ENCODE assay signal across 9 cellular contexts in the genomic region with DNA sequence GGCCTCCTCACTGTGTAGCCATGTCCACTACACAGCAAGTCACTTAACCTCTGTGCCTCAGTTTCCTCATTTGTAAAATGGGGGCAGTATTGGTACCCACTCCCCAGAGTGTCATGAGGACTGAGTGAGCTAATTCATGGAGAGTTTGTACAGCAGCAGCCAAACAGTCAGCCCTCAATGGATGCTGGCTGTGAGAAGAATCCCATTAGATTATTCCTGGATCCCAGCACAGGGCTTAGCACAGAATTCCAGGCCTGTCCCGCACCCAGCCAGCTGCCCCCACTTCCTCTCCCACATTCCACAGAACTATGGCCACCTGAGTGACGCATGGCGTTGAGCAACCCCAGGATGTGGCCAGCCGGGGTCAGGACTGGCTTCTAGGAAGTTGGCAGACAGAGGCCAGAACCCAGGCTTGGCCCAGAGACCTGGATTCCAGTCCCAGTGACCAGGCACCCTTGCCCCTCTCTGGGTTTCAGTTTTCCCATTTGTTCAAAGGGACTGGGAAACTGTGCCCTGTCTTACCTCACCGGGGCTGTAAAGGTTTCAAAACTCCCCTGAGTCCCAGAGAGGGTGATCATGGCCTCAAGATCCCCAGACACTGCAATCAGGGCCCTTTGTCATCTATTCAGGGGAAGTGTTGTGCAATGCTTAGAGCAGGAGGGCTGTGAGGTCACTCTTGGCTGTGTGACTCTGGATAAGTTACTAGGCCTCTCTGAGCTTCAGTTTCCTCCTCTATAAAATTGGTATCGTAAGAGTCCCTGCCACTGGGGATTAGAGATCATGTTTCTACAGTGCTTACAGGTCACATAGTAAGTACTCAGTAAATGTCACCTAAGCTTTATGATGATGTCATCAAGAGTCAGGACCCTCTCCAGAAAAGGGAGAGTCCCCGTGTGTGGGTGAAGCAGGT. TPM values are rescaled to one million over a fixed set of nuclear protein-coding genes. Genes with fewer than 3 reads are reported as not detected.
A peak's percentile ranks its signal among the peaks of the same experiment; 100 is the strongest.
DNase-seq lines count a peak whose midpoint lies in the region; ATAC-seq lines count a peak whose summit lies in the region.
"Had no signal": no experiment of that assay in that cellular context is flagged by ENCODE, and none has a peak within 500 bp of the region (broad histone marks: within the 10 kb centered on the region; RNA-seq: fewer than 3 reads in every experiment).

No MANE protein-coding gene starts in this region.

- ATAC-seq in Right ventricle myocardium inferior (peak; percentile 63), HG02852 (IDR thresholded peaks at IDR 0.05; ENCODE audit: unreplicated experiment) (no peak), GM21447 (IDR thresholded peaks at IDR 0.05; ENCODE audit: unreplicated experiment) (no peak)

- DNase-seq in HCEC 1CT (peak; percentile 96), SKM-1 (lab: John Stamatoyannopoulos, UW; ENCODE audit: unreplicated experiment) (peak; percentile 87), Right ventricle myocardium inferior (ENCODE audit: missing footprints) (peak; percentile 89), DMS 273 (lab: John Stamatoyannopoulos, UW; ENCODE audit: unreplicated experiment) (no peak), NCI-H146 (lab: John Stamatoyannopoulos, UW) (no peak)

- peak overlapping the region; percentile 8 for H3K4me2 ChIP-seq in skeletal muscle satellite cell (ENCODE audit: low read length)

- H3K27me3 ChIP-seq in skeletal muscle satellite cell (ENCODE audit: control insufficient read depth, insufficient read depth, low read length), result no peaks in the 10 kb centered on the region
- H3K27me3 ChIP-seq: pancreas had no signal

- no peaks in the 10 kb centered on the region for H3K36me3 ChIP-seq in skeletal muscle satellite cell (ENCODE audit: insufficient read depth, low read length)
- H3K36me3 ChIP-seq: pancreas had no signal

- H3K4me1 ChIP-seq in skeletal muscle satellite cell (ENCODE audit: control insufficient read depth, insufficient read depth, low read length), result peaks cover 49% of the 10 kb centered on the region
- H3K4me1 ChIP-seq: pancreas had no signal

- intact Hi-C loops in Right ventricle myocardium inferior (cut with DNase I), result no loop called here

- H3K9me3 ChIP-seq in skeletal muscle satellite cell (replicated peaks; ENCODE audit: low read length), result no peaks in the 10 kb centered on the region
- H3K9me3 ChIP-seq: pancreas had no signal

- H3K4me3 ChIP-seq in skeletal muscle satellite cell (ENCODE audit: low read length), result no peak overlapping the region
- H3K4me3 ChIP-seq: pancreas had no signal

- peak overlapping the region; percentile 68 for H3K9ac ChIP-seq in skeletal muscle satellite cell (ENCODE audit: low read depth, low read length)

RNA-seq across cellular contexts. Expression of gene TGM2, which starts 3.0 kb away (rescaled TPM):
- total RNA-seq in Right ventricle myocardium inferior, result 581 TPM
- 1.8 and 4.2 TPM in 2 replicates for total RNA-seq in skeletal muscle satellite cell (2012; rRNA removed)

Comparison
In these comparisons a context has a peak if more than half of its experiments do, and no peak if none do; other contexts are left out.
1. DNase-seq: peak in HCEC 1CT (single experiment), SKM-1 (single experiment) and Right ventricle myocardium inferior (single experiment); none in DMS 273 (single experiment) and NCI-H146 (single experiment).